8 cellular contexts compared by ENCODE assay signal in the genomic region with DNA sequence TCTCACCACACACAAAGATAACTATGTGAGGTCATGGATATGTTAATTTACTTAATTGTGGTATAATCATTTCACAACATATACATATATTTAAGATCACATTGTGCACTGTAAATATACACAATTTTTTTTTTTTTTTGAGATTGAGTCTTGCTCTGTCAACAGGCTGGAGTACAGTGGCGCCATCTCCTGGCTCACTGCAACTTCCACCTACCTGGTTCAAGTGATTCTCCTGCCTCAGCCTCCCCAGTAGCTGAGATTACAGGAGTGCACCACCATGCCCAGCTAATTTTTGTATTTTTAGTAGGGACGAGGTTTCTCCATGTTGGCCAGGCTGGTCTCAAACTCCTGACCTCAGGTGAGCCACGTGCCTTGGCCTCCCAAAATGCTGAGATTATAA. TPM values are rescaled to one million over a fixed set of nuclear protein-coding genes. Genes with fewer than 3 reads are reported as not detected.
DNase-seq lines count a peak whose midpoint lies in the region; TF ChIP-seq lines count a peak whose summit lies in the region.

No MANE protein-coding gene starts in this region.

- no peaks in the 10 kb centered on the region for H3K36me3 ChIP-seq in cardiac muscle cell

- peak; percentile 57 for TF ChIP-seq CTCF in cardiac muscle cell (IDR thresholded peaks at IDR 0.05; ENCODE audit: low read depth, low read length)

- H3K27ac ChIP-seq in cardiac muscle cell = no peak overlapping the region

- no peak overlapping the region for H3K4me3 ChIP-seq in cardiac muscle cell

- DNase-seq in cardiac muscle cell (ENCODE audit: low read depth in 1 of 2, low spot score in 1 of 2) (peak in 1 of 2 donors; percentile 56), cardiac septum (ENCODE audit: low spot score) (no peak), erythroblast (lab: John Stamatoyannopoulos, UW) (peak; percentile 61 to 73), DMS79 (lab: John Stamatoyannopoulos, UW) (no peak), medulla oblongata (ENCODE audit: extremely low spot score) (no peak), D341Med (ENCODE audit: low spot score) (no peak)
- peak; percentile 22 for DNase-seq in activated CD4-positive, alpha-beta T cell treated with anti-CD3 and anti-CD28 coated beads for 1 hour
- DNase-seq in stimulated activated CD4-positive, alpha-beta T cell treated with anti-CD3 and anti-CD28 coated beads, Interleukin-1b, Interleukin-23, amount 100 ng/mL, for 24 hours (ENCODE audit: low read depth in 4 of 4, low spot score in 1 of 4) = peak; percentile 10 to 31 (median 19)

- intact Hi-C loops in cardiac septum (cut with DNase I) = no loop called here

- no peaks in the 10 kb centered on the region for H3K9me3 ChIP-seq in cardiac muscle cell (ENCODE audit: low read depth)

- H3K4me1 ChIP-seq in cardiac muscle cell (ENCODE audit: low read depth) = no peaks in the 10 kb centered on the region

- no peak for TF ChIP-seq POLR2A in erythroblast (IDR thresholded peaks at IDR 0.05; ENCODE audit: low read length)

- no peaks in the 10 kb centered on the region for H3K27me3 ChIP-seq in cardiac muscle cell

RNA-seq across cellular contexts. Expression of gene PRSS54, which starts 11.5 kb away (rescaled TPM):
- total RNA-seq in cardiac muscle cell = not detected in 2 replicates
- not detected in 2 replicates for polyA plus RNA-seq in cardiac muscle cell
- not detected for total RNA-seq in cardiac septum

Comparison
In these comparisons a context has a peak if more than half of its experiments do, and no peak if none do; other contexts are left out.
1. DNase-seq: peak in activated CD4-positive, alpha-beta T cell treated with anti-CD3 and anti-CD28 coated beads for 1 hour (single experiment), erythroblast (2 of 2) and stimulated activated CD4-positive, alpha-beta T cell treated with anti-CD3 and anti-CD28 coated beads, Interleukin-1b, Interleukin-23, amount 100 ng/mL, for 24 hours (4 of 4); none in cardiac septum (single experiment), DMS79 (single experiment), medulla oblongata (single experiment) and D341Med (single experiment).